ENCODE assay signal across 28 cellular contexts in genomic region chr11:76105637-76106036, GRCh38.
"Had no signal": no experiment of that assay in that cellular context is flagged by ENCODE, and none has a peak within 500 bp of the region (broad histone marks: within the 10 kb centered on the region; RNA-seq: fewer than 3 reads in every experiment).

No MANE protein-coding gene starts in this region.

- H3K4me3 ChIP-seq: colonic mucosa, coronary artery, dorsolateral prefrontal cortex, esophagus muscularis mucosa, esophagus squamous epithelium, gastrocnemius medialis, gastroesophageal sphincter, heart left ventricle, heart right ventricle had no signal

- FAIRE-seq: colon, endometrium, endothelial cell of umbilical vein, frontal cortex had no signal

- ATAC-seq: effector memory CD8-positive, alpha-beta T cell; esophagus mucosa; foreskin keratinocyte; gastrocnemius medialis; gastroesophageal sphincter; heart left ventricle; heart right ventricle had no signal

- H3K27me3 ChIP-seq: colonic mucosa, dorsolateral prefrontal cortex, esophagus muscularis mucosa, esophagus squamous epithelium, foreskin keratinocyte, gastrocnemius medialis, gastroesophageal sphincter, heart left ventricle, heart right ventricle had no signal

- H3K9me3 ChIP-seq: colonic mucosa, esophagus muscularis mucosa, esophagus squamous epithelium, gastrocnemius medialis, gastroesophageal sphincter, heart left ventricle, heart right ventricle had no signal

- H3K4me1 ChIP-seq: colonic mucosa, foreskin keratinocyte had no signal

- H3K27ac ChIP-seq: colonic mucosa, coronary artery, dorsolateral prefrontal cortex, epithelial cell of prostate, esophagus muscularis mucosa, esophagus squamous epithelium, foreskin keratinocyte, gastrocnemius medialis, gastroesophageal sphincter, heart left ventricle, heart right ventricle had no signal

- H3K36me3 ChIP-seq: colonic mucosa, esophagus muscularis mucosa, esophagus squamous epithelium, gastrocnemius medialis, gastroesophageal sphincter, heart left ventricle, heart right ventricle had no signal

- DNase-seq: colonic mucosa; cortex of kidney; dermis blood vessel endothelial cell; dorsolateral prefrontal cortex; effector CD4-positive, alpha-beta T cell; effector CD8-positive, alpha-beta T cell; effector memory CD4-positive, alpha-beta T cell; effector memory CD8-positive, alpha-beta T cell; endodermal cell; erythroblast; esophagus squamous epithelium; foreskin fibroblast; foreskin melanocyte; gastrocnemius medialis; glutamatergic neuron; head of caudate nucleus; heart left ventricle; heart right ventricle had no signal
